ENCODE assay signal across 9 cellular contexts in genomic region chr10:121844537-121844936, GRCh38.
"Had no signal": no experiment of that assay in that cellular context is flagged by ENCODE, and none has a peak within 500 bp of the region (broad histone marks: within the 10 kb centered on the region; RNA-seq: fewer than 3 reads in every experiment).

No MANE protein-coding gene starts in this region.

- H3K27ac ChIP-seq: GM23248, HL-60 had no signal

- H3K9ac ChIP-seq: GM23248 had no signal

- H3K9me3 ChIP-seq: HAP-1 had no signal

- H3K4me3 ChIP-seq: GM23248, HAP-1 had no signal

- H2AFZ ChIP-seq: GM23248 had no signal

- ATAC-seq: HCT116 had no signal

- DNase-seq: GM23248, GOT3, H7, HFFc6, IMR-90, KBM-7 had no signal
